In the genomic region with DNA sequence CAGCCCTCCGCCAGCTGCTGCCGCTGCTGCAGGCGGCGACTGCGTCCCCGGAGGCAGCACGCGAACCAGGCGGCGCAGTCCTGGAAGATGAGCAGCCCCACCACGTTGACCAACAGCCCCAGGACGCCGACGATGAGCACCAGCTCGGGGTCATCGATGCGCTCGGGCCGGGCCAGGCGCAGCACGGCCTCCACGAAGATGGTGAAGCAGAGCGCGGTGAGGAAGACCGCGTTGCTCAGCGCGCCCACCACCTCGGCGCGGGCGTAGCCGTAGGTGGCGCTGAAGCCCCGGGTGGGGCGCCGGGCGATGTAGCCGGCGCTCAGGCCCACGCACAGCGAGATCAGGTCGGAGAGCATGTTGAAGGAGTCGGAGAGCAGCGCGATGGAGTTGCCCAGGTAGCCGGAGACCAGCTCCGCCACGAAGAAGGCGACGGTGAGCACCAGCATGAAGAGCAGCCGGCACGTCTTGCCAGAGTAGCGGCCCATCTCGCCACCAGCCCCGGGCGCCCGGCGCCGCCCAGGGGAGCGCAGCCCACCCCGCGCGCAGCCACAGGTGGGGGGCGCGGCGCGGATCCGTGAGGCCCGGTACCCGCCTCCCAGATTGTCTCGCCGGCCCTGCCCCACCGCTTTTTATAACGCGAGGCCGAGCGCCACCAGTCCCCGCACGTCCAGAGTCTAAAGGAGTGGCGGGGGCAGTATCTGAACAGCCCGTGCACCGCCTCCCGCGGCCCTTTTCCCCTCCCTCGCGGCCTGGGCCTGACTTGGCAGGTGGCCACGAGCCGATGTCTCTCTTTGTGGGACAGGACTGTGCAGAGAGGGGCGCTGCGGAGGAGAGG, we compare ENCODE assay signal across 1 cellular context.
TF ChIP-seq lines count a peak whose summit lies in the region.

A gene (minus strand): TSS at position 602 of the 835 bp plus-strand sequence. CDS start 117 bp downstream, at position 485.

TF ChIP-seq in HEK293, 187 proteins besides CTCF, POLR2A, EP300 and RAD21 (continued from another document and continues in another):
- TF ChIP-seq, protein P1, sequence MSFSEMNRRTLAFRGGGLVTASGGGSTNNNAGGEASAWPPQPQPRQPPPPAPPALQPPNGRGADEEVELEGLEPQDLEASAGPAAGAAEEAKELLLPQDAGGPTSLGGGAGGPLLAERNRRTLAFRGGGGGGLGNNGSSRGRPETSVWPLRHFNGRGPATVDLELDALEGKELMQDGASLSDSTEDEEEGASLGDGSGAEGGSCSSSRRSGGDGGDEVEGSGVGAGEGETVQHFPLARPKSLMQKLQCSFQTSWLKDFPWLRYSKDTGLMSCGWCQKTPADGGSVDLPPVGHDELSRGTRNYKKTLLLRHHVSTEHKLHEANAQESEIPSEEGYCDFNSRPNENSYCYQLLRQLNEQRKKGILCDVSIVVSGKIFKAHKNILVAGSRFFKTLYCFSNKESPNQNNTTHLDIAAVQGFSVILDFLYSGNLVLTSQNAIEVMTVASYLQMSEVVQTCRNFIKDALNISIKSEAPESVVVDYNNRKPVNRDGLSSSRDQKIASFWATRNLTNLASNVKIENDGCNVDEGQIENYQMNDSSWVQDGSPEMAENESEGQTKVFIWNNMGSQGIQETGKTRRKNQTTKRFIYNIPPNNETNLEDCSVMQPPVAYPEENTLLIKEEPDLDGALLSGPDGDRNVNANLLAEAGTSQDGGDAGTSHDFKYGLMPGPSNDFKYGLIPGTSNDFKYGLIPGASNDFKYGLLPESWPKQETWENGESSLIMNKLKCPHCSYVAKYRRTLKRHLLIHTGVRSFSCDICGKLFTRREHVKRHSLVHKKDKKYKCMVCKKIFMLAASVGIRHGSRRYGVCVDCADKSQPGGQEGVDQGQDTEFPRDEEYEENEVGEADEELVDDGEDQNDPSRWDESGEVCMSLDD (tag by site-specific recombination; IDR thresholded peaks at IDR 0.05), result no peak
- TF ChIP-seq YY1 (tag by site-specific recombination; IDR thresholded peaks at IDR 0.05), result peak; percentile 27; the same call in 1 of the 2 replicates
- TF ChIP-seq ZNF16 (tag by site-specific recombination; IDR thresholded peaks at IDR 0.05; ENCODE audit: low read depth), result no peak
- TF ChIP-seq ZEB2 (tag by site-specific recombination; IDR thresholded peaks at IDR 0.05), result peak; percentile 35; the same call in 1 of the 2 replicates
- peak; percentile 99 for TF ChIP-seq ZNF335 (tag by site-specific recombination; conservative IDR thresholded peaks at IDR 0.05)
- TF ChIP-seq, protein P2, sequence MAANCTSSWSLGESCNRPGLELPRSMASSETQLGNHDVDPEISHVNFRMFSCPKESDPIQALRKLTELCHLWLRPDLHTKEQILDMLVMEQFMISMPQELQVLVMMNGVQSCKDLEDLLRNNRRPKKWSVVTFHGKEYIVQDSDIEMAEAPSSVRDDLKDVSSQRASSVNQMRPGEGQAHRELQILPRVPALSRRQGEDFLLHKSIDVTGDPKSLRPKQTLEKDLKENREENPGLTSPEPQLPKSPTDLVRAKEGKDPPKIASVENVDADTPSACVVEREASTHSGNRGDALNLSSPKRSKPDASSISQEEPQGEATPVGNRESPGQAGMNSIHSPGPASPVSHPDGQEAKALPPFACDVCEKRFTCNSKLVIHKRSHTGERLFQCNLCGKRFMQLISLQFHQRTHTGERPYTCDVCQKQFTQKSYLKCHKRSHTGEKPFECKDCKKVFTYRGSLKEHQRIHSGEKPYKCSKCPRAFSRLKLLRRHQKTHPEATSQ (tag by site-specific recombination; IDR thresholded peaks at IDR 0.05), result 0 out of 2 replicates have a peak, but pooled peaks have one; percentile 21
- no peak for TF ChIP-seq ZNF624 (tag by site-specific recombination; IDR thresholded peaks at IDR 0.05)
- TF ChIP-seq BCL11A (tag by site-specific recombination; IDR thresholded peaks at IDR 0.05; ENCODE audit: low read depth), result no peak
- TF ChIP-seq ZNF311 (tag by site-specific recombination; IDR thresholded peaks at IDR 0.05; ENCODE audit: borderline replicate concordance), result no peak
- TF ChIP-seq ZFP3 (tag by site-specific recombination; IDR thresholded peaks at IDR 0.05; ENCODE audit: low read depth), result no peak
- no peak for TF ChIP-seq ZNF843 (tag by site-specific recombination; IDR thresholded peaks at IDR 0.05)
- peak; percentile 97 for TF ChIP-seq SCRT2 (tag by site-specific recombination; IDR thresholded peaks at IDR 0.05)
- peak; percentile 67; the same call in 1 of the 2 replicates for TF ChIP-seq ZNF423 (tag by site-specific recombination; IDR thresholded peaks at IDR 0.05)
- TF ChIP-seq ZNF707 (tag by site-specific recombination; IDR thresholded peaks at IDR 0.05), result no peak
- 0 out of 2 replicates have a peak, but pooled peaks have one; percentile 38 for TF ChIP-seq ZNF561 (tag by site-specific recombination; IDR thresholded peaks at IDR 0.05; ENCODE audit: borderline replicate concordance)
- no peak for TF ChIP-seq ZNF214 (tag by site-specific recombination; IDR thresholded peaks at IDR 0.05; ENCODE audit: borderline replicate concordance)
- TF ChIP-seq GLIS2 (tag by site-specific recombination; IDR thresholded peaks at IDR 0.05), result peak; percentile 69; the same call in 1 of the 2 replicates
- no peak for TF ChIP-seq KLF7 (tag by site-specific recombination; IDR thresholded peaks at IDR 0.05; ENCODE audit: borderline replicate concordance)
- TF ChIP-seq, protein P3, sequence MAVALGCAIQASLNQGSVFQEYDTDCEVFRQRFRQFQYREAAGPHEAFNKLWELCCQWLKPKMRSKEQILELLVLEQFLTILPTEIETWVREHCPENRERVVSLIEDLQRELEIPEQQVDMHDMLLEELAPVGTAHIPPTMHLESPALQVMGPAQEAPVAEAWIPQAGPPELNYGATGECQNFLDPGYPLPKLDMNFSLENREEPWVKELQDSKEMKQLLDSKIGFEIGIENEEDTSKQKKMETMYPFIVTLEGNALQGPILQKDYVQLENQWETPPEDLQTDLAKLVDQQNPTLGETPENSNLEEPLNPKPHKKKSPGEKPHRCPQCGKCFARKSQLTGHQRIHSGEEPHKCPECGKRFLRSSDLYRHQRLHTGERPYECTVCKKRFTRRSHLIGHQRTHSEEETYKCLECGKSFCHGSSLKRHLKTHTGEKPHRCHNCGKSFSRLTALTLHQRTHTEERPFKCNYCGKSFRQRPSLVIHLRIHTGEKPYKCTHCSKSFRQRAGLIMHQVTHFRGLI (tag by site-specific recombination; IDR thresholded peaks at IDR 0.05), result no peak; the same call in 1 of the 2 replicates
- no peak for TF ChIP-seq ZNF701 (tag by site-specific recombination; IDR thresholded peaks at IDR 0.05)
- no peak for TF ChIP-seq ZNF211 (tag by site-specific recombination; IDR thresholded peaks at IDR 0.05; ENCODE audit: low read depth)
- TF ChIP-seq ZIC2 (tag by site-specific recombination; IDR thresholded peaks at IDR 0.05), result peak; percentile 37
- peak; percentile 94 for TF ChIP-seq ZBTB8A (tag by site-specific recombination; IDR thresholded peaks at IDR 0.05)
- TF ChIP-seq, protein P4, sequence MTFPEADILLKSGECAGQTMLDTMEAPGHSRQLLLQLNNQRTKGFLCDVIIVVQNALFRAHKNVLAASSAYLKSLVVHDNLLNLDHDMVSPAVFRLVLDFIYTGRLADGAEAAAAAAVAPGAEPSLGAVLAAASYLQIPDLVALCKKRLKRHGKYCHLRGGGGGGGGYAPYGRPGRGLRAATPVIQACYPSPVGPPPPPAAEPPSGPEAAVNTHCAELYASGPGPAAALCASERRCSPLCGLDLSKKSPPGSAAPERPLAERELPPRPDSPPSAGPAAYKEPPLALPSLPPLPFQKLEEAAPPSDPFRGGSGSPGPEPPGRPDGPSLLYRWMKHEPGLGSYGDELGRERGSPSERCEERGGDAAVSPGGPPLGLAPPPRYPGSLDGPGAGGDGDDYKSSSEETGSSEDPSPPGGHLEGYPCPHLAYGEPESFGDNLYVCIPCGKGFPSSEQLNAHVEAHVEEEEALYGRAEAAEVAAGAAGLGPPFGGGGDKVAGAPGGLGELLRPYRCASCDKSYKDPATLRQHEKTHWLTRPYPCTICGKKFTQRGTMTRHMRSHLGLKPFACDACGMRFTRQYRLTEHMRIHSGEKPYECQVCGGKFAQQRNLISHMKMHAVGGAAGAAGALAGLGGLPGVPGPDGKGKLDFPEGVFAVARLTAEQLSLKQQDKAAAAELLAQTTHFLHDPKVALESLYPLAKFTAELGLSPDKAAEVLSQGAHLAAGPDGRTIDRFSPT (tag by site-specific recombination; IDR thresholded peaks at IDR 0.05), result 0 out of 2 replicates have a peak, but pooled peaks have one; percentile 38
- TF ChIP-seq ZNF132 (tag by site-specific recombination; IDR thresholded peaks at IDR 0.05; ENCODE audit: borderline replicate concordance), result no peak
- TF ChIP-seq, protein P5, sequence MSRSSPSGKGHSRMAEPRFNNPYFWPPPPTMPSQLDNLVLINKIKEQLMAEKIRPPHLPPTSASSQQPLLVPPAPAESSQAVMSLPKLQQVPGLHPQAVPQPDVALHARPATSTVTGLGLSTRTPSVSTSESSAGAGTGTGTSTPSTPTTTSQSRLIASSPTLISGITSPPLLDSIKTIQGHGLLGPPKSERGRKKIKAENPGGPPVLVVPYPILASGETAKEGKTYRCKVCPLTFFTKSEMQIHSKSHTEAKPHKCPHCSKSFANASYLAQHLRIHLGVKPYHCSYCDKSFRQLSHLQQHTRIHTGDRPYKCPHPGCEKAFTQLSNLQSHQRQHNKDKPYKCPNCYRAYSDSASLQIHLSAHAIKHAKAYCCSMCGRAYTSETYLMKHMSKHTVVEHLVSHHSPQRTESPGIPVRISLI (tag by site-specific recombination; IDR thresholded peaks at IDR 0.05), result no peak
- TF ChIP-seq ZNF133 (tag by site-specific recombination; IDR thresholded peaks at IDR 0.05), result no peak
- TF ChIP-seq, protein P6, sequence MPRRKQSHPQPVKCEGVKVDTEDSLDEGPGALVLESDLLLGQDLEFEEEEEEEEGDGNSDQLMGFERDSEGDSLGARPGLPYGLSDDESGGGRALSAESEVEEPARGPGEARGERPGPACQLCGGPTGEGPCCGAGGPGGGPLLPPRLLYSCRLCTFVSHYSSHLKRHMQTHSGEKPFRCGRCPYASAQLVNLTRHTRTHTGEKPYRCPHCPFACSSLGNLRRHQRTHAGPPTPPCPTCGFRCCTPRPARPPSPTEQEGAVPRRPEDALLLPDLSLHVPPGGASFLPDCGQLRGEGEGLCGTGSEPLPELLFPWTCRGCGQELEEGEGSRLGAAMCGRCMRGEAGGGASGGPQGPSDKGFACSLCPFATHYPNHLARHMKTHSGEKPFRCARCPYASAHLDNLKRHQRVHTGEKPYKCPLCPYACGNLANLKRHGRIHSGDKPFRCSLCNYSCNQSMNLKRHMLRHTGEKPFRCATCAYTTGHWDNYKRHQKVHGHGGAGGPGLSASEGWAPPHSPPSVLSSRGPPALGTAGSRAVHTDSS (tag by site-specific recombination; IDR thresholded peaks at IDR 0.05), result peak; percentile 69
- no peak for TF ChIP-seq MEIS1 (CRISPR knock-in tag; IDR thresholded peaks at IDR 0.05; ENCODE audit: borderline replicate concordance)
- TF ChIP-seq, protein P7, sequence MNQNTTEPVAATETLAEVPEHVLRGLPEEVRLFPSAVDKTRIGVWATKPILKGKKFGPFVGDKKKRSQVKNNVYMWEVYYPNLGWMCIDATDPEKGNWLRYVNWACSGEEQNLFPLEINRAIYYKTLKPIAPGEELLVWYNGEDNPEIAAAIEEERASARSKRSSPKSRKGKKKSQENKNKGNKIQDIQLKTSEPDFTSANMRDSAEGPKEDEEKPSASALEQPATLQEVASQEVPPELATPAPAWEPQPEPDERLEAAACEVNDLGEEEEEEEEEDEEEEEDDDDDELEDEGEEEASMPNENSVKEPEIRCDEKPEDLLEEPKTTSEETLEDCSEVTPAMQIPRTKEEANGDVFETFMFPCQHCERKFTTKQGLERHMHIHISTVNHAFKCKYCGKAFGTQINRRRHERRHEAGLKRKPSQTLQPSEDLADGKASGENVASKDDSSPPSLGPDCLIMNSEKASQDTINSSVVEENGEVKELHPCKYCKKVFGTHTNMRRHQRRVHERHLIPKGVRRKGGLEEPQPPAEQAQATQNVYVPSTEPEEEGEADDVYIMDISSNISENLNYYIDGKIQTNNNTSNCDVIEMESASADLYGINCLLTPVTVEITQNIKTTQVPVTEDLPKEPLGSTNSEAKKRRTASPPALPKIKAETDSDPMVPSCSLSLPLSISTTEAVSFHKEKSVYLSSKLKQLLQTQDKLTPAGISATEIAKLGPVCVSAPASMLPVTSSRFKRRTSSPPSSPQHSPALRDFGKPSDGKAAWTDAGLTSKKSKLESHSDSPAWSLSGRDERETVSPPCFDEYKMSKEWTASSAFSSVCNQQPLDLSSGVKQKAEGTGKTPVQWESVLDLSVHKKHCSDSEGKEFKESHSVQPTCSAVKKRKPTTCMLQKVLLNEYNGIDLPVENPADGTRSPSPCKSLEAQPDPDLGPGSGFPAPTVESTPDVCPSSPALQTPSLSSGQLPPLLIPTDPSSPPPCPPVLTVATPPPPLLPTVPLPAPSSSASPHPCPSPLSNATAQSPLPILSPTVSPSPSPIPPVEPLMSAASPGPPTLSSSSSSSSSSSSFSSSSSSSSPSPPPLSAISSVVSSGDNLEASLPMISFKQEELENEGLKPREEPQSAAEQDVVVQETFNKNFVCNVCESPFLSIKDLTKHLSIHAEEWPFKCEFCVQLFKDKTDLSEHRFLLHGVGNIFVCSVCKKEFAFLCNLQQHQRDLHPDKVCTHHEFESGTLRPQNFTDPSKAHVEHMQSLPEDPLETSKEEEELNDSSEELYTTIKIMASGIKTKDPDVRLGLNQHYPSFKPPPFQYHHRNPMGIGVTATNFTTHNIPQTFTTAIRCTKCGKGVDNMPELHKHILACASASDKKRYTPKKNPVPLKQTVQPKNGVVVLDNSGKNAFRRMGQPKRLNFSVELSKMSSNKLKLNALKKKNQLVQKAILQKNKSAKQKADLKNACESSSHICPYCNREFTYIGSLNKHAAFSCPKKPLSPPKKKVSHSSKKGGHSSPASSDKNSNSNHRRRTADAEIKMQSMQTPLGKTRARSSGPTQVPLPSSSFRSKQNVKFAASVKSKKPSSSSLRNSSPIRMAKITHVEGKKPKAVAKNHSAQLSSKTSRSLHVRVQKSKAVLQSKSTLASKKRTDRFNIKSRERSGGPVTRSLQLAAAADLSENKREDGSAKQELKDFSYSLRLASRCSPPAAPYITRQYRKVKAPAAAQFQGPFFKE (tag by site-specific recombination; IDR thresholded peaks at IDR 0.05; ENCODE audit: borderline replicate concordance), result no peak
- TF ChIP-seq ZNF571 (tag by site-specific recombination; IDR thresholded peaks at IDR 0.05), result no peak
- TF ChIP-seq ZNF24 (tag by site-specific recombination; IDR thresholded peaks at IDR 0.05), result no peak
- TF ChIP-seq, protein P8, sequence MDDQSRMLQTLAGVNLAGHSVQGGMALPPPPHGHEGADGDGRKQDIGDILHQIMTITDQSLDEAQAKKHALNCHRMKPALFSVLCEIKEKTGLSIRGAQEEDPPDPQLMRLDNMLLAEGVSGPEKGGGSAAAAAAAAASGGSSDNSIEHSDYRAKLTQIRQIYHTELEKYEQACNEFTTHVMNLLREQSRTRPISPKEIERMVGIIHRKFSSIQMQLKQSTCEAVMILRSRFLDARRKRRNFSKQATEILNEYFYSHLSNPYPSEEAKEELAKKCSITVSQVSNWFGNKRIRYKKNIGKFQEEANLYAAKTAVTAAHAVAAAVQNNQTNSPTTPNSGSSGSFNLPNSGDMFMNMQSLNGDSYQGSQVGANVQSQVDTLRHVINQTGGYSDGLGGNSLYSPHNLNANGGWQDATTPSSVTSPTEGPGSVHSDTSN (CRISPR knock-in tag; IDR thresholded peaks at IDR 0.05), result no peak
- 0 out of 2 replicates have a peak, but pooled peaks have one; percentile 17 for TF ChIP-seq YY2 (tag by site-specific recombination; IDR thresholded peaks at IDR 0.05)
- no peak for TF ChIP-seq HOXD13 (CRISPR knock-in tag; IDR thresholded peaks at IDR 0.05; ENCODE audit: borderline replicate concordance)
- no peak for TF ChIP-seq PRDM1 (tag by site-specific recombination; IDR thresholded peaks at IDR 0.05)
- TF ChIP-seq SALL2 (tag by site-specific recombination; IDR thresholded peaks at IDR 0.05; ENCODE audit: borderline replicate concordance), result no peak
- no peak for TF ChIP-seq ZNF544 (tag by site-specific recombination; IDR thresholded peaks at IDR 0.05)
